ENCODE assay signal across 1 cellular context in the genomic region with DNA sequence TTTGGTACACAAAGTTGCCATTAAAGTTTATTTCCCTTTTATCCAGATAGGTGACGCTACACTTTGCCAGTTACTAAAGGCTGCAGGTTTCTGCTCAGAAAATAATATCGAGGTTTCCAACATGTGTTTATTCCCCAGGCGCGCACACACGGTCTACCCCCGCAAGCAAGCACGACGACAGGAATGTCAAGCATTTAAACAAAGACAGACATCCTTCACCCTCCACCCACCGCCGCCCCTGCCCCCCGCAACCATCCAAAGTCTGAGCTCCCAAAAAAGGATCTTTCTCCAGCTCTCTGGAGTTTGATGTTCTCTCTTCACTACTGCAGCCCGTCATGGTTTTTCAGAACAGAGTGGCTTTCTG.
TF ChIP-seq lines count a peak whose summit lies in the region.

No MANE protein-coding gene starts in this region.

TF ChIP-seq in WTC11, 78 proteins besides CTCF, POLR2A, EP300 and RAD21 (continued from another document):
- TF ChIP-seq E2F1 (CRISPR knock-in tag; IDR thresholded peaks at IDR 0.05) (no peak), GTF2I (CRISPR knock-in tag; conservative IDR thresholded peaks at IDR 0.05) (no peak), FOXJ3 (CRISPR knock-in tag; IDR thresholded peaks at IDR 0.05; ENCODE audit: borderline replicate concordance) (no peak), ZNF532 (CRISPR knock-in tag; IDR thresholded peaks at IDR 0.05; ENCODE audit: borderline replicate concordance) (no peak)
TF ChIP-seq in WTC11: peak in this region for 0.
